7 cellular contexts compared by ENCODE assay signal in the genomic region with DNA sequence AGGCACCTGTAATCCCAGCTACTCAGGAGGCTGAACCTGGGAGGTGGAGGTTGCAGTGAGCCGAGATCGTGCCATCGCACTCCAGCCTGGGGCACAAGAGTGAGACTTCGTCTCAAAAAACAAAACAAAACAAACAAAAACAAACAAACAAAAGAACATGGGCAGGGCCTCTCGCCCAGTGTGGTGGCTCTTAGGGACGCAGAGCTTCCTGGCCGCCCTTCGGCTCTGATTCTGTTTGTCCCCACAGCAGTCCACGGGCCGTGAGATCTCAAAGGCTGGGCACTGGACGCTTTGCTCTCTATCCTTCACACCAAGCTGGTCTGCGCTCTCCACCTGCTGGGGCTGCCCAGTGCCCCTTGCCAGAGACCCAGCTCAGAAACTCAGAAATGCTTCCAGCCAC.
A peak's percentile ranks its signal among the peaks of the same experiment; 100 is the strongest.
DNase-seq lines count a peak whose midpoint lies in the region; ATAC-seq, FAIRE-seq and TF ChIP-seq lines count a peak whose summit lies in the region.
"Not testable (repeated sequence)": the region's sequence is repeated elsewhere in the genome, so short reads cannot be mapped to it uniquely, and the experiment has no call there.

No MANE protein-coding gene starts in this region.

- intact Hi-C loops in CD14-positive monocyte (cut with micrococcal nuclease); Right ventricle myocardium inferior (cut with DNase I); kidney (cut with DNase I); ovary (cut with DNase I); sigmoid colon (cut with DNase I); tibial artery (cut with DNase I; ENCODE audit: low total_unique reads): not testable (repeated sequence)

- not testable (repeated sequence) for H3K27ac ChIP-seq in RWPE2 (ENCODE audit: poor library complexity, severe bottlenecking); kidney (ENCODE audit: low read depth in 2 of 2, low read length in 2 of 2); tibial artery
- H3K27ac ChIP-seq in ovary (peak overlapping the region in 1 of 2 donors; percentile 30), sigmoid colon (peak overlapping the region in 2 of 4 donors; percentile 41 to 52)

- not testable (repeated sequence) for H3K9me3 Mint-ChIP-seq in CD14-positive monocyte

- TF ChIP-seq POLR2A in ovary (IDR thresholded peaks at IDR 0.05); sigmoid colon (IDR thresholded peaks at IDR 0.05): not testable (repeated sequence)

- peaks cover 43 to 93% of the 10 kb centered on the region in 2 donors for H3K36me3 Mint-ChIP-seq in CD14-positive monocyte

- 74 to 94% (median 81%) methylated on average over 12 of the region's 12 CpGs for WGBS in ovary, 3 donors
- WGBS in sigmoid colon, 2 donors, result 91 to 93% methylated on average over 12 of the region's 12 CpGs

- not testable (repeated sequence) for H3K27me3 Mint-ChIP-seq in CD14-positive monocyte (ENCODE audit: low read depth in 3 of 3)

- not testable (repeated sequence) for H3K4me3 ChIP-seq in RWPE2 (ENCODE audit: severe bottlenecking); kidney (ENCODE audit: low read length in 2 of 2); ovary; sigmoid colon; tibial artery

- not testable (repeated sequence) for H3K4me1 ChIP-seq in RWPE2 (ENCODE audit: insufficient read depth, poor library complexity, severe bottlenecking); kidney (ENCODE audit: control insufficient read depth in 1 of 2, insufficient read depth in 1 of 2, low read depth in 1 of 2, low read length in 2 of 2); tibial artery
- H3K4me1 ChIP-seq in ovary (ENCODE audit: insufficient read depth), result peaks cover 14% of the 10 kb centered on the region
- peaks cover 0 to 20% (median 10%) of the 10 kb centered on the region in 4 donors for H3K4me1 ChIP-seq in sigmoid colon

- not testable (repeated sequence) for H3K4me3 Mint-ChIP-seq in CD14-positive monocyte

- TF ChIP-seq EP300 in ovary (IDR thresholded peaks at IDR 0.05); sigmoid colon (IDR thresholded peaks at IDR 0.05): not testable (repeated sequence)

- DNase-seq in CD14-positive monocyte (ENCODE audit: low spot score), result not testable (repeated sequence)
- DNase-seq in RWPE2 (ENCODE audit: low spot score) (peak; percentile 16), Right ventricle myocardium inferior (ENCODE audit: missing footprints) (peak; percentile 44), kidney (peak; percentile 53), ovary (peak in 3 of 5 donors; percentile 21 to 36 (median 22)), sigmoid colon (peak; percentile 33), tibial artery (peak; percentile 21 to 38)

- H3K9me3 ChIP-seq in RWPE2 (ENCODE audit: severe bottlenecking); kidney (ENCODE audit: control insufficient read depth in 1 of 2, low read length in 2 of 2); ovary; sigmoid colon; tibial artery: not testable (repeated sequence)

- H3K27ac Mint-ChIP-seq in CD14-positive monocyte, result peak overlapping the region in 5 of 7 donors; percentile 37 to 63 (median 46)

- not testable (repeated sequence) for ATAC-seq in RWPE2 (ENCODE audit: low read depth); Right ventricle myocardium inferior

- not testable (repeated sequence) for H3K4me1 Mint-ChIP-seq in CD14-positive monocyte

- FAIRE-seq in kidney (lab: Jason Lieb, UNC), result not testable (repeated sequence)

- not testable (repeated sequence) for H3K36me3 ChIP-seq in RWPE2 (ENCODE audit: low read depth); kidney (ENCODE audit: control insufficient read depth in 1 of 2, insufficient read depth in 2 of 2, low read length in 2 of 2); ovary; sigmoid colon; tibial artery

- not testable (repeated sequence) for H3K9ac ChIP-seq in kidney (ENCODE audit: low read length in 2 of 2)

- not testable (repeated sequence) for H3K27me3 ChIP-seq in RWPE2 (ENCODE audit: insufficient read depth, poor library complexity, severe bottlenecking); ovary; sigmoid colon; tibial artery

- not testable (repeated sequence) for TF ChIP-seq CTCF in CD14-positive monocyte (IDR thresholded peaks at IDR 0.05); RWPE2 (IDR thresholded peaks at IDR 0.05; ENCODE audit: poor library complexity, severe bottlenecking); kidney (IDR thresholded peaks at IDR 0.05; ENCODE audit: borderline replicate concordance, extremely low read depth, insufficient read depth); ovary (IDR thresholded peaks at IDR 0.05); sigmoid colon (IDR thresholded peaks at IDR 0.05); tibial artery (IDR thresholded peaks at IDR 0.05)
